In genomic region chr7:23469961-23470250, GRCh38 we compare ENCODE assay signal across 7 cellular contexts. TPM values are rescaled to one million over a fixed set of nuclear protein-coding genes. Genes with fewer than 3 reads are reported as not detected.
DNase-seq lines count a peak whose midpoint lies in the region; ATAC-seq, FAIRE-seq and TF ChIP-seq lines count a peak whose summit lies in the region.

No MANE protein-coding gene starts in this region.

- DNase-seq in GM12891 (ENCODE audit: insufficient read length, low spot score) (no peak), PC-9 (peak in 1 of 2 experiments; percentile 25), epithelial cell of esophagus (ENCODE audit: low read depth) (no peak), retinal pigment epithelial cell (ENCODE audit: low read depth) (no peak), NK-92 (lab: John Stamatoyannopoulos, UW; ENCODE audit: unreplicated experiment) (no peak), NCI-H2227 treated with DMSO at 0.1 percent for 48 hours (lab: John Stamatoyannopoulos, UW) (no peak)

- H3F3A ChIP-seq in PC-9 (ENCODE audit: insufficient read depth, low read depth), result peaks cover 48% of the 10 kb centered on the region

- TF ChIP-seq POLR2A in GM12891 (IDR thresholded peaks at IDR 0.05; ENCODE audit: low read depth, low read length), result no peak

- peaks cover 73% of the 10 kb centered on the region for H3K79me2 ChIP-seq in PC-9 (ENCODE audit: low read depth)

- peaks cover 2% of the 10 kb centered on the region; the same call in 1 of the 2 replicates for H4K20me1 ChIP-seq in PC-9 (ENCODE audit: insufficient read depth)

- no peaks in the 10 kb centered on the region for H3K27me3 ChIP-seq in PC-9 (ENCODE audit: insufficient read depth, low read depth)

- peak overlapping the region; percentile 99 for H3K4me2 ChIP-seq in PC-9

- H2AFZ ChIP-seq in PC-9, result peak overlapping the region; percentile 69

- peak; percentile 28 for FAIRE-seq in GM12891 (lab: Jason Lieb, UNC)

- peak overlapping the region; percentile 92 for H3K27ac ChIP-seq in PC-9

- peaks cover 9% of the 10 kb centered on the region; the same call in 1 of the 2 replicates for H3K36me3 ChIP-seq in PC-9 (ENCODE audit: low read depth)

- H3K9me2 ChIP-seq in PC-9 (ENCODE audit: insufficient read depth), result no peaks in the 10 kb centered on the region

- POLR2A ChIA-PET in PC-9 (lab: Charles Lee; ENCODE audit: unreplicated experiment), result interaction anchor here (0.7 to 0.9 kb wide), 4 partner anchors 53 to 1364 kb away, joined by 3 to 10 read pairs (median 4); partner anchors contain the start of gene TRA2A

- TSS peak; percentile 48 for BruUV-seq in PC-9 (replicated peaks; lab: Mats Ljungman, UMichigan)

- no peak for ATAC-seq in GM18511 (IDR thresholded peaks at IDR 0.05; ENCODE audit: unreplicated experiment)

- peak overlapping the region; percentile 73 for H3K4me3 ChIP-seq in PC-9
- peak overlapping the region; percentile 54 for H3K4me3 ChIP-seq in epithelial cell of esophagus (ENCODE audit: low read length)
- peak overlapping the region; percentile 75 for H3K4me3 ChIP-seq in retinal pigment epithelial cell (ENCODE audit: low read length)

- TF ChIP-seq CTCF in PC-9 (conservative IDR thresholded peaks at IDR 0.05), result no peak
- TF ChIP-seq CTCF in epithelial cell of esophagus (IDR thresholded peaks at IDR 0.05; ENCODE audit: insufficient read depth, low read depth, low read length, missing control alignments), result no peak
- TF ChIP-seq CTCF in retinal pigment epithelial cell (conservative IDR thresholded peaks at IDR 0.05; ENCODE audit: low read depth, low read length), result no peak

- CTCF ChIA-PET in PC-9 (lab: Charles Lee), result interaction anchor here (0.5 to 0.8 kb wide), 3 partner anchors 262 to 904 kb away, joined by 3 to 11 read pairs (median 5); no protein-coding TSS in a partner anchor

- intact Hi-C loops in PC-9 (cut with micrococcal nuclease; ENCODE audit: unreplicated experiment), result loop anchor here (1.0 to 10.0 kb wide), 6 partner anchors 60 to 1105 kb away; partner anchors contain the start of genes PALS2, STK31 and TOMM7

- peaks cover 38% of the 10 kb centered on the region for H3K4me1 ChIP-seq in PC-9 (replicated peaks; ENCODE audit: insufficient read depth)

- no peaks in the 10 kb centered on the region for H3K9me3 ChIP-seq in PC-9 (ENCODE audit: insufficient read depth, low read depth)

TF ChIP-seq in GM12891, 5 proteins besides CTCF, POLR2A, EP300 and RAD21:
- TF ChIP-seq POU2F2 (IDR thresholded peaks at IDR 0.05; ENCODE audit: low read depth, low read length) (no peak), TAF1 (IDR thresholded peaks at IDR 0.05; ENCODE audit: low read depth, low read length) (no peak), POLR2AphosphoS5 (IDR thresholded peaks at IDR 0.05; ENCODE audit: low read depth, low read length) (no peak), SPI1 (IDR thresholded peaks at IDR 0.05; ENCODE audit: low read depth, low read length) (no peak), PAX5 (IDR thresholded peaks at IDR 0.05; ENCODE audit: insufficient read depth, low read length, severe bottlenecking) (no peak)
TF ChIP-seq in GM12891: peak in this region for 0.

RNA-seq across cellular contexts. Expression of gene IGF2BP3, which starts 0.4 kb away (rescaled TPM):
- 31.3 TPM for polyA plus RNA-seq in GM12891 (2012; ENCODE audit: low read depth, missing spikeins)
- total RNA-seq in PC-9 (2021), result 132 and 139 TPM in 2 replicates
